ENCODE assay signal across 9 cellular contexts in genomic region chr4:137124278-137124932, GRCh38.
DNase-seq lines count a peak whose midpoint lies in the region; ATAC-seq and TF ChIP-seq lines count a peak whose summit lies in the region.
"Had no signal": no experiment of that assay in that cellular context is flagged by ENCODE, and none has a peak within 500 bp of the region (broad histone marks: within the 10 kb centered on the region; RNA-seq: fewer than 3 reads in every experiment).

No MANE protein-coding gene starts in this region.

- peak; percentile 69 for TF ChIP-seq CTCF in BJ (IDR thresholded peaks at IDR 0.05; ENCODE audit: insufficient read depth, low read depth, low read length)
- TF ChIP-seq CTCF in MCF 10A (IDR thresholded peaks at IDR 0.05; ENCODE audit: unreplicated experiment), result peak; percentile 60
- peak; percentile 26 to 39 (median 35) for TF ChIP-seq CTCF in transverse colon (IDR thresholded peaks at IDR 0.05)

- peak overlapping the region; percentile 49 for H3K4me3 ChIP-seq in BJ (ENCODE audit: low read depth, low read length)
- peak overlapping the region in 3 of 4 donors; percentile 14 to 33 (median 17) for H3K4me3 ChIP-seq in transverse colon

- peak overlapping the region; percentile 72 for H3K4me3 Mint-ChIP-seq in MCF 10A (ENCODE audit: unreplicated experiment)

- TF ChIP-seq EP300 in transverse colon (IDR thresholded peaks at IDR 0.05; ENCODE audit: low read depth), result no peak

- no peak for TF ChIP-seq POLR2A in transverse colon (IDR thresholded peaks at IDR 0.05)

- 32 to 54% methylated on average over 5 of the region's 5 CpGs for WGBS in transverse colon (ENCODE audit: low coverage in 1 of 2), 2 donors

- intact Hi-C loops in MCF 10A (cut with micrococcal nuclease) (loop anchor here (1.0 to 5.0 kb wide), 7 partner anchors 159 to 1747 kb away; no protein-coding TSS in a partner anchor), left colon (cut with DNase I, micrococcal nuclease) (loop anchor here in 1 of 2 donors (5.0 kb wide), 1 partner anchor 738 kb away; no protein-coding TSS in a partner anchor), transverse colon (cut with DNase I; ENCODE audit: low total_unique reads) (loop anchor here (5.0 kb wide), 1 partner anchor 738 kb away; no protein-coding TSS in a partner anchor)

- peaks cover 5% of the 10 kb centered on the region for H3K4me1 Mint-ChIP-seq in MCF 10A (ENCODE audit: insufficient read depth, unreplicated experiment)

- H3K27me3 Mint-ChIP-seq in MCF 10A (ENCODE audit: insufficient read depth, unreplicated experiment), result no peaks in the 10 kb centered on the region

- no TSS peak for BruUV-seq in MCF 10A (replicated peaks; lab: Mats Ljungman, UMichigan)

- peak; percentile 20 for DNase-seq in BJ (ENCODE audit: low read depth)
- DNase-seq in NCI-H460 (ENCODE audit: extremely low read depth, low read depth), result peak; percentile 64
- peak; percentile 77 for DNase-seq in MCF 10A (ENCODE audit: unreplicated experiment)
- DNase-seq in left colon, result no peak
- no peak for DNase-seq in transverse colon

- H3K36me3 ChIP-seq in BJ (ENCODE audit: control insufficient read depth, insufficient read depth, low read length) (no peaks in the 10 kb centered on the region), transverse colon (no peaks in the 10 kb centered on the region)
- H3K36me3 ChIP-seq: neutrophil had no signal

- CTCF ChIA-PET in BJ (lab: Yijun Ruan, JAX) (interaction anchor here (0.6 to 3.2 kb wide), 21 partner anchors 10 to 1747 kb away, joined by 3 to 20 read pairs (median 3); partner anchors contain the start of gene PCDH18), MCF 10A (lab: Yijun Ruan, JAX) (interaction anchor here (0.6 to 3.1 kb wide), 32 partner anchors 9 to 1727 kb away, joined by 3 to 16 read pairs (median 4); partner anchors contain the start of gene PCDH18)

- in situ Hi-C loops in transverse colon (cut with MboI; ENCODE audit: low pct_ligation_motif_present in 1 of 4, low pct_unique_long_range_greater_than_20kb in 1 of 4, low sequenced_read_pairs in 3 of 4), result no loop called here

- H3K9me3 Mint-ChIP-seq in MCF 10A (ENCODE audit: unreplicated experiment), result no peaks in the 10 kb centered on the region

- no peaks in the 10 kb centered on the region for H3K4me1 ChIP-seq in transverse colon

- H3K9me3 ChIP-seq in transverse colon, result no peaks in the 10 kb centered on the region
- H3K9me3 ChIP-seq: neutrophil had no signal

- POLR2A ChIA-PET in BJ (lab: Charles Lee), result interaction anchor here (0.5 kb wide), 1 partner anchor 223 kb away, joined by 3 read pairs; no protein-coding TSS in a partner anchor
- POLR2A ChIA-PET in MCF 10A (lab: Yijun Ruan, JAX), result interaction anchor here (0.7 to 1.2 kb wide), 3 partner anchors 528 to 967 kb away, joined by 3 to 6 read pairs (median 3); no protein-coding TSS in a partner anchor

- H3K36me3 Mint-ChIP-seq in MCF 10A (ENCODE audit: insufficient read depth, unreplicated experiment), result no peaks in the 10 kb centered on the region

- peak; percentile 91 for ATAC-seq in GM19395 (IDR thresholded peaks at IDR 0.05; ENCODE audit: unreplicated experiment)
- ATAC-seq in HG03442 (IDR thresholded peaks at IDR 0.05; ENCODE audit: unreplicated experiment), result peak; percentile 94
- peak; percentile 64 for ATAC-seq in left colon
- no peak for ATAC-seq in GM19467 (IDR thresholded peaks at IDR 0.05; ENCODE audit: unreplicated experiment)

- peak overlapping the region; percentile 41 for H3K27ac Mint-ChIP-seq in MCF 10A (ENCODE audit: low read depth, unreplicated experiment)

- no peaks in the 10 kb centered on the region for H3K27me3 ChIP-seq in BJ (ENCODE audit: control insufficient read depth, insufficient read depth, low read length)
- no peaks in the 10 kb centered on the region for H3K27me3 ChIP-seq in transverse colon
- H3K27me3 ChIP-seq: neutrophil had no signal

- H3K27ac ChIP-seq in transverse colon, result no peak overlapping the region
- H3K27ac ChIP-seq: neutrophil had no signal

Comparison
In these comparisons a context has a peak if more than half of its experiments do, and no peak if none do; other contexts are left out.
1. DNase-seq: peak in BJ (single experiment), NCI-H460 (single experiment) and MCF 10A (single experiment); none in left colon (0 of 2) and transverse colon (single experiment).
2. Peak in every context shown above with its lines, with median percentiles within 50 percentile points of each other: CTCF ChIP-seq.